8 cellular contexts compared by ENCODE assay signal in genomic region chr11:8593935-8594909, GRCh38. TPM values are rescaled to one million over a fixed set of nuclear protein-coding genes. Genes with fewer than 3 reads are reported as not detected.
DNase-seq lines count a peak whose midpoint lies in the region; ATAC-seq and TF ChIP-seq lines count a peak whose summit lies in the region.

Gene STK33 (minus strand): TSS chr11:8594228. CDS start chr11:8474905, 119,323 bp downstream.

- H3K4me3 ChIP-seq in ACC112 (ENCODE audit: low read depth, low read length): peak within 1 kb of the TSS; percentile 71
- peak within 1 kb of the TSS; percentile 68 to 77 for H3K4me3 ChIP-seq in gastroesophageal sphincter
- H3K4me3 ChIP-seq in neutrophil (ENCODE audit: low read depth in 1 of 2, low read length in 1 of 2): peak within 1 kb of the TSS; percentile 27 to 50

- peaks cover 11% of the 10 kb centered on the region for H3K4me1 Mint-ChIP-seq in activated CD8-positive, alpha-beta T cell treated with anti-CD3 and anti-CD28 coated beads, Interleukin-2, amount 10 ng/mL, durations not matched to agents 7 days and 5 days (ENCODE audit: low read depth)

- H3K79me2 ChIP-seq in ACC112 (ENCODE audit: control insufficient read depth, insufficient read depth, low read length, unreplicated experiment): no peaks in the 10 kb centered on the region

- peak within 1 kb of the TSS; percentile 77 for H3K4me3 Mint-ChIP-seq in activated CD8-positive, alpha-beta T cell treated with anti-CD3 and anti-CD28 coated beads, Interleukin-2, amount 10 ng/mL, durations not matched to agents 7 days and 5 days

- TF ChIP-seq POLR2A in gastroesophageal sphincter (IDR thresholded peaks at IDR 0.05): peak in 1 of 2 donors; percentile 14

- CTCF ChIA-PET in activated CD8-positive, alpha-beta T cell treated with anti-CD3 and anti-CD28 coated beads, Interleukin-2, amount 10 ng/mL, durations not matched to agents 7 days and 5 days (lab: Charles Lee): interaction anchor here (0.6 to 1.5 kb wide), 2 partner anchors 27 to 722 kb away, joined by 3 to 7 read pairs; no protein-coding TSS in a partner anchor

- no peak within 1 kb of the TSS for H3K27ac Mint-ChIP-seq in activated CD8-positive, alpha-beta T cell treated with anti-CD3 and anti-CD28 coated beads, Interleukin-2, amount 10 ng/mL, durations not matched to agents 7 days and 5 days

- H3K9me3 ChIP-seq in gastroesophageal sphincter (no peaks in the 10 kb centered on the region), neutrophil (no peaks in the 10 kb centered on the region)

- DNase-seq in NCI-H1930 (lab: John Stamatoyannopoulos, UW): peak; percentile 62 to 69
- DNase-seq in activated CD8-positive, alpha-beta T cell treated with anti-CD3 and anti-CD28 coated beads, Interleukin-2, amount 10 ng/mL, durations not matched to agents 7 days and 5 days: peak; percentile 68
- no peak for DNase-seq in dedifferentiated amniotic fluid mesenchymal stem cell (ENCODE audit: extremely low spot score)

- H3K9me3 Mint-ChIP-seq in activated CD8-positive, alpha-beta T cell treated with anti-CD3 and anti-CD28 coated beads, Interleukin-2, amount 10 ng/mL, durations not matched to agents 7 days and 5 days (ENCODE audit: insufficient read depth): no peaks in the 10 kb centered on the region

- peaks cover 48% of the 10 kb centered on the region for H3K27me3 Mint-ChIP-seq in activated CD8-positive, alpha-beta T cell treated with anti-CD3 and anti-CD28 coated beads, Interleukin-2, amount 10 ng/mL, durations not matched to agents 7 days and 5 days (ENCODE audit: low read depth)

- H3K36me3 Mint-ChIP-seq in activated CD8-positive, alpha-beta T cell treated with anti-CD3 and anti-CD28 coated beads, Interleukin-2, amount 10 ng/mL, durations not matched to agents 7 days and 5 days (ENCODE audit: low read depth): no peaks in the 10 kb centered on the region

- H3K27ac ChIP-seq in ACC112 (ENCODE audit: low read depth, low read length): no peak within 1 kb of the TSS
- peak within 1 kb of the TSS in 3 of 4 donors; percentile 46 to 80 (median 80) for H3K27ac ChIP-seq in gastroesophageal sphincter
- no peak within 1 kb of the TSS for H3K27ac ChIP-seq in neutrophil

- H3K4me1 ChIP-seq in ACC112 (ENCODE audit: control insufficient read depth, insufficient read depth, low read length, unreplicated experiment): peaks cover 6% of the 10 kb centered on the region
- H3K4me1 ChIP-seq in gastroesophageal sphincter: peaks cover 0 to 35% (median 8%) of the 10 kb centered on the region in 3 donors
- H3K4me1 ChIP-seq in neutrophil (ENCODE audit: control insufficient read depth in 1 of 2, insufficient read depth in 1 of 2, low read depth in 1 of 2, low read length in 1 of 2): peaks cover 9 to 10% of the 10 kb centered on the region in 2 experiments

- POLR2A ChIA-PET in activated CD8-positive, alpha-beta T cell treated with anti-CD3 and anti-CD28 coated beads, Interleukin-2, amount 10 ng/mL, durations not matched to agents 7 days and 5 days (lab: Charles Lee): interaction anchor here (0.8 kb wide), 1 partner anchor 13 kb away, joined by 3 read pairs; no protein-coding TSS in a partner anchor

- no peaks in the 10 kb centered on the region for H3K36me3 ChIP-seq in ACC112 (ENCODE audit: insufficient read depth, low read length)
- H3K36me3 ChIP-seq in gastroesophageal sphincter: no peaks in the 10 kb centered on the region
- H3K36me3 ChIP-seq in neutrophil: no peaks in the 10 kb centered on the region

- TF ChIP-seq EP300 in gastroesophageal sphincter (IDR thresholded peaks at IDR 0.05): no peak

- no peak for TF ChIP-seq CTCF in gastroesophageal sphincter (IDR thresholded peaks at IDR 0.05)
- TF ChIP-seq CTCF in neutrophil (IDR thresholded peaks at IDR 0.05): no peak

- H3K27me3 ChIP-seq in ACC112 (ENCODE audit: insufficient read depth, low read length) (peaks cover 42% of the 10 kb centered on the region), gastroesophageal sphincter (peaks cover 18% of the 10 kb centered on the region), neutrophil (peaks cover 60% of the 10 kb centered on the region)

- peak; percentile 69 for ATAC-seq in GM18508 (IDR thresholded peaks at IDR 0.05; ENCODE audit: insufficient read depth, unreplicated experiment)
- peak; percentile 93 for ATAC-seq in HG02852 (IDR thresholded peaks at IDR 0.05; ENCODE audit: unreplicated experiment)
- ATAC-seq in activated CD8-positive, alpha-beta T cell treated with anti-CD3 and anti-CD28 coated beads, Interleukin-2, amount 10 ng/mL, durations not matched to agents 7 days and 5 days: peak; percentile 94
- peak; percentile 76 for ATAC-seq in gastroesophageal sphincter

- 13 to 48% methylated on average over 3 to 5 of the region's 55 CpGs for WGBS in gastroesophageal sphincter (ENCODE audit: low coverage in 1 of 2), 2 donors

- peak within 1 kb of the TSS; percentile 15 for H2AFZ ChIP-seq in ACC112 (ENCODE audit: low read length, unreplicated experiment)

RNA-seq across cellular contexts. Expression of gene STK33, which starts in this region (rescaled TPM):
- total RNA-seq in activated CD8-positive, alpha-beta T cell treated with anti-CD3 and anti-CD28 coated beads, Interleukin-2, amount 10 ng/mL, durations not matched to agents 7 days and 5 days: 1 to 10 TPM; 3.7 to 3.9 TPM
- 10 to 100 TPM; 15.7 to 25.6 (median 21.4) TPM for total RNA-seq in gastroesophageal sphincter

Comparison
In these comparisons a context has a peak if more than half of its experiments do, and no peak if none do; other contexts are left out.
1. H3K27ac ChIP-seq: peak in gastroesophageal sphincter (3 of 4); none in ACC112 (single experiment) and neutrophil (single experiment).
2. Peak in every context shown above with its lines, with median percentiles within 50 percentile points of each other: H3K4me3 ChIP-seq and ATAC-seq.